In the genomic region with DNA sequence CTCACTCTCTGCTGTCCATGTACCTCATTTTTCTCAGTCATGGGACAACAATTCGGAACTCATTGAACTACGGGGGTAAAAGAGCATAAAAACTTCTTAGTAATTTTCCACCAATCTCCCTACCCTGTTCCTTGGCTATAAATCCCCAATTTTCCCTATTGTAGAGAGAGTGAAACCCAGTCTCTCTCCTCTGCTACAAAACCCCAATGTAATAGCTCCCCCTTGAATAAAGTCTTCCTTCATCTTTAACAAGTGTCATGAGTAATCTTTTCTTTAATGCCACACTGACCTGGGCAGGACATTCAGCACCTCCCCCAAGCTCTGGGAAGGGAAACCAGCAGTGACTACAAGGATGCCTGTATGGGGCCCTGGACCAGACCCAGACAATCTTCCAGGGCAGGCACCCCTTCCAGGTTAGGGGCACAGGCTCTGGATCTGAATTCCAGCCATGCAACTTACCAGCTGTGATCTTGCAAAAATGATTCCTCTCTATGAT, we compare ENCODE assay signal across 9 cellular contexts. TPM values are rescaled to one million over a fixed set of nuclear protein-coding genes. Genes with fewer than 3 reads are reported as not detected.
DNase-seq lines count a peak whose midpoint lies in the region; ATAC-seq, FAIRE-seq and TF ChIP-seq lines count a peak whose summit lies in the region.
"Had no signal": no experiment of that assay in that cellular context is flagged by ENCODE, and none has a peak within 500 bp of the region (broad histone marks: within the 10 kb centered on the region; RNA-seq: fewer than 3 reads in every experiment).

No MANE protein-coding gene starts in this region.

- H3K18ac ChIP-seq in IMR-90 (ENCODE audit: low read depth, low read length): peak overlapping the region; percentile 73

- no peak overlapping the region; the same call in 1 of the 2 replicates for H3K23ac ChIP-seq in IMR-90 (ENCODE audit: low read depth, low read length)

- H2AFZ ChIP-seq in IMR-90 (replicated peaks; ENCODE audit: low read length, poor library complexity) (peak overlapping the region; percentile 80), GM12878 (ENCODE audit: control insufficient read depth, low read depth, low read length) (peak overlapping the region; percentile 76)

- H3K4ac ChIP-seq in IMR-90 (ENCODE audit: low read depth, low read length): peak overlapping the region; percentile 58; the same call in 1 of the 2 replicates

- peaks cover 10% of the 10 kb centered on the region for H3K27me3 ChIP-seq in IMR-90 (ENCODE audit: control insufficient read depth, insufficient read depth, low read length)
- no peaks in the 10 kb centered on the region for H3K27me3 ChIP-seq in GM12878 (replicated peaks in 1 of 2; ENCODE audit: control insufficient read depth in 2 of 2, insufficient read depth in 2 of 2, low read length in 1 of 2)
- H3K27me3 ChIP-seq in mononuclear cell (ENCODE audit: insufficient read depth, low read length): no peaks in the 10 kb centered on the region

- H3K27me3 Mint-ChIP-seq in activated CD4-positive, alpha-beta T cell treated with anti-CD3 and anti-CD28 coated beads, Interleukin-2, amount 10 ng/mL, durations not matched to agents 24 days and 14 days: no peaks in the 10 kb centered on the region

- dilution Hi-C loops in IMR-90 (cut with HindIII; ENCODE audit: low sequenced_read_pairs, unreplicated experiment): no loop called here

- TF ChIP-seq EP300 in GM12878 (IDR thresholded peaks at IDR 0.05; ENCODE audit: borderline replicate concordance in 1 of 2, control insufficient read depth in 1 of 2, low read depth in 2 of 2, low read length in 2 of 2): no peak

- H3K27ac Mint-ChIP-seq in activated CD4-positive, alpha-beta T cell treated with anti-CD3 and anti-CD28 coated beads, Interleukin-2, amount 10 ng/mL, durations not matched to agents 24 days and 14 days: peak overlapping the region; percentile 98

- CTCF ChIA-PET in IMR-90 (lab: Yijun Ruan, JAX) (interaction anchor here (0.6 to 1.3 kb wide), 4 partner anchors 10 to 770 kb away, joined by 3 to 5 read pairs (median 4); a partner anchor contains a TSS), GM12878 (lab: Yijun Ruan, JAX) (interaction anchor here (0.6 to 9.5 kb wide), 9 partner anchors 10 to 1124 kb away, joined by 3 to 265 read pairs (median 4); a partner anchor contains a TSS)

- POLR2A ChIA-PET in IMR-90 (lab: Charles Lee; ENCODE audit: unreplicated experiment) (interaction anchor here (1.7 kb wide), 1 partner anchor 10 kb away, joined by 9 read pairs; a partner anchor contains a TSS), GM12878 (lab: Charles Lee) (interaction anchor here (0.6 to 7.3 kb wide), 8 partner anchors 11 to 1560 kb away, joined by 3 to 177 read pairs (median 4); a partner anchor contains a TSS)

- H3K4me3 ChIP-seq in IMR-90 (ENCODE audit: insufficient read depth, low read depth, low read length) (peak overlapping the region; percentile 28; the same call in 1 of the 2 replicates), GM12878 (peak overlapping the region; percentile 51), mononuclear cell (ENCODE audit: low read length) (peak overlapping the region; percentile 39)

- peaks cover 1% of the 10 kb centered on the region for H3K36me3 Mint-ChIP-seq in activated CD4-positive, alpha-beta T cell treated with anti-CD3 and anti-CD28 coated beads, Interleukin-2, amount 10 ng/mL, durations not matched to agents 24 days and 14 days (ENCODE audit: low read depth)

- FAIRE-seq in GM12878 (lab: Jason Lieb, UNC): no peak

- BruUV-seq in IMR-90 (replicated peaks; lab: Mats Ljungman, UMichigan) (no TSS peak), GM12878 (replicated peaks; lab: Mats Ljungman, UMichigan) (TSS peak; percentile 96)

- peaks cover 49% of the 10 kb centered on the region for H3K4me1 Mint-ChIP-seq in activated CD4-positive, alpha-beta T cell treated with anti-CD3 and anti-CD28 coated beads, Interleukin-2, amount 10 ng/mL, durations not matched to agents 24 days and 14 days

- intact Hi-C loops in activated CD4-positive, alpha-beta T cell treated with anti-CD3 and anti-CD28 coated beads, Interleukin-2, amount 10 ng/mL, durations not matched to agents 24 days and 14 days (cut with micrococcal nuclease): no loop called here
- intact Hi-C loops in IMR-90 (cut with micrococcal nuclease): no loop called here
- intact Hi-C loops in GM12878 (cut with micrococcal nuclease; ENCODE audit: unreplicated experiment): no loop called here

- H3K27ac ChIP-seq in IMR-90 (ENCODE audit: insufficient read depth, low read length): peak overlapping the region; percentile 47; the same call in 1 of the 2 replicates
- peak overlapping the region; percentile 88 for H3K27ac ChIP-seq in GM12878 (ENCODE audit: control insufficient read depth, insufficient read depth)

- in situ Hi-C loops in IMR-90 (cut with MboI; ENCODE audit: low sequenced_read_pairs): no loop called here
- in situ Hi-C loops in GM12878 (cut with MboI): loop anchor here (10.0 to 25.0 kb wide), 3 partner anchors 1354 to 1684 kb away; a partner anchor contains a TSS

- H2BK120ac ChIP-seq in IMR-90 (ENCODE audit: low read depth, low read length): peak overlapping the region; percentile 51

- peak overlapping the region; percentile 79 for H4K5ac ChIP-seq in IMR-90 (ENCODE audit: low read depth, low read length)

- H3K9me3 Mint-ChIP-seq in activated CD4-positive, alpha-beta T cell treated with anti-CD3 and anti-CD28 coated beads, Interleukin-2, amount 10 ng/mL, durations not matched to agents 24 days and 14 days: no peaks in the 10 kb centered on the region

- TF ChIP-seq RAD21 in IMR-90 (IDR thresholded peaks at IDR 0.05; ENCODE audit: low read length) (no peak), GM12878 (IDR thresholded peaks at IDR 0.05; ENCODE audit: insufficient read depth, low read depth, low read length) (no peak)

- H3K4me2 ChIP-seq in IMR-90 (ENCODE audit: low read depth, low read length) (peak overlapping the region; percentile 88), GM12878 (ENCODE audit: control insufficient read depth, insufficient read depth) (peak overlapping the region; percentile 90)

- peak overlapping the region; percentile 61 for H2BK5ac ChIP-seq in IMR-90 (ENCODE audit: low read depth, low read length, poor library complexity, severe bottlenecking)

- RAD21 ChIA-PET in GM12878 (lab: Charles Lee; ENCODE audit: unreplicated experiment): interaction anchor here (0.5 to 6.5 kb wide), 10 partner anchors 10 to 1115 kb away, joined by 3 to 105 read pairs (median 4); a partner anchor contains a TSS

- WGBS in IMR-90 (ENCODE audit: extremely low coverage in 2 of 2, insufficient read length in 1 of 2), 2 experiments: no CpG with 5 or more reads among the region's 2 CpGs
- WGBS in GM12878 (ENCODE audit: insufficient coverage, insufficient replicate concordance, low lambda C conversion rate, missing lambda C conversion rate): 32% methylated on average over 2 of the region's 2 CpGs

- no peak overlapping the region for H3K56ac ChIP-seq in IMR-90 (ENCODE audit: extremely low read depth, insufficient read depth, low read length)

- no peaks in the 10 kb centered on the region for H3K36me3 ChIP-seq in IMR-90 (ENCODE audit: control insufficient read depth, insufficient read depth, low read length)
- no peaks in the 10 kb centered on the region for H3K36me3 ChIP-seq in GM12878 (ENCODE audit: control insufficient read depth in 2 of 2, insufficient read depth in 2 of 2, low read length in 1 of 2)

- 0 out of 2 replicates have a peak overlapping the region, but pooled peaks have one; percentile 6 for H2AK5ac ChIP-seq in IMR-90 (ENCODE audit: low read depth, low read length)

- no peaks in the 10 kb centered on the region for H3K79me1 ChIP-seq in IMR-90 (ENCODE audit: low read depth in 1 of 2, low read length in 2 of 2)

- H3K4me1 ChIP-seq in IMR-90 (ENCODE audit: control insufficient read depth, insufficient read depth, low read length) (peaks cover 6% of the 10 kb centered on the region), GM12878 (ENCODE audit: control insufficient read depth, insufficient read depth, low read length) (peaks cover 7% of the 10 kb centered on the region), mononuclear cell (ENCODE audit: insufficient read depth, low read length) (peaks cover 52% of the 10 kb centered on the region)

- H3K9ac ChIP-seq in IMR-90 (ENCODE audit: low read depth, low read length): peak overlapping the region; percentile 38; the same call in 1 of the 2 replicates
- peak overlapping the region; percentile 73 for H3K9ac ChIP-seq in GM12878 (ENCODE audit: control insufficient read depth, insufficient read depth, low read length)

- TF ChIP-seq CTCF in IMR-90 (conservative IDR thresholded peaks at IDR 0.05; ENCODE audit: low read depth, low read length): no peak
- no peak for TF ChIP-seq CTCF in GM12878 (IDR thresholded peaks at IDR 0.05 in 2 of 3, conservative IDR thresholded peaks at IDR 0.05 in 1 of 3; ENCODE audit: control insufficient read depth in 2 of 3, extremely low read depth in 1 of 3, insufficient read depth in 1 of 3, low read depth in 3 of 3, low read length in 3 of 3)

- H4K8ac ChIP-seq in IMR-90 (ENCODE audit: low read depth in 2 of 2, low read length in 2 of 2): peak overlapping the region in 1 of 2 experiments; percentile 74; a peak in 3 of 4 replicates

- ATAC-seq in IMR-90 (ENCODE audit: low read depth) (peak; percentile 53), GM12878 (peak; percentile 54), GM18873 (IDR thresholded peaks at IDR 0.05; ENCODE audit: low FRiP score, unreplicated experiment) (no peak)

- peak overlapping the region; percentile 47; the same call in 1 of the 3 replicates for H2BK15ac ChIP-seq in IMR-90 (ENCODE audit: low read depth, low read length)

- no peak for DNase-seq in activated CD4-positive, alpha-beta T cell treated with anti-CD3 and anti-CD28 coated beads, Interleukin-2, amount 10 ng/mL, durations not matched to agents 24 days and 14 days
- DNase-seq in activated CD4-positive, alpha-beta T cell treated with anti-CD3 and anti-CD28 coated beads for 4 hours: no peak
- DNase-seq in IMR-90 (peak; percentile 9), GM12878 (ENCODE audit: low read depth, low spot score) (peak; percentile 45), NCI-H748 treated with DMSO at 0.1 percent for 48 hours (lab: John Stamatoyannopoulos, UW) (no peak)
- DNase-seq in stimulated activated naive CD4-positive, alpha-beta T cell treated with Interleukin-2 at 50 U/mL for 16 hours (lab: John Stamatoyannopoulos, UW): no peak

- no peaks in the 10 kb centered on the region for H4K20me1 ChIP-seq in IMR-90 (ENCODE audit: insufficient read depth, low read length)
- H4K20me1 ChIP-seq in GM12878 (ENCODE audit: control insufficient read depth, insufficient read depth): no peaks in the 10 kb centered on the region

- peak overlapping the region; percentile 59; the same call in 1 of the 2 replicates for H2BK20ac ChIP-seq in IMR-90 (ENCODE audit: low read depth, low read length)

- peak overlapping the region; percentile 73; the same call in 1 of the 2 replicates for H3K14ac ChIP-seq in IMR-90 (replicated peaks; ENCODE audit: low read depth, low read length)

- no peaks in the 10 kb centered on the region for H3K9me1 ChIP-seq in IMR-90 (ENCODE audit: insufficient read depth, low read length)

- no peaks in the 10 kb centered on the region for H3K9me3 ChIP-seq in IMR-90 (ENCODE audit: control insufficient read depth, insufficient read depth, low read length)
- no peaks in the 10 kb centered on the region; the same call in 2 of the 3 replicates for H3K9me3 ChIP-seq in GM12878 (replicated peaks; ENCODE audit: control insufficient read depth, insufficient read depth, low read length)
- no peaks in the 10 kb centered on the region for H3K9me3 ChIP-seq in mononuclear cell (ENCODE audit: low read depth, low read length)

- H4K91ac ChIP-seq in IMR-90 (ENCODE audit: insufficient read depth, low read depth, low read length): peak overlapping the region; percentile 10; the same call in 1 of the 2 replicates

- no peak overlapping the region for H2AK9ac ChIP-seq in IMR-90 (replicated peaks; ENCODE audit: low read depth, low read length, poor library complexity)

- peak overlapping the region; percentile 86 for H3K4me3 Mint-ChIP-seq in activated CD4-positive, alpha-beta T cell treated with anti-CD3 and anti-CD28 coated beads, Interleukin-2, amount 10 ng/mL, durations not matched to agents 24 days and 14 days

- SMC1A ChIA-PET in GM12878 (lab: Charles Lee; ENCODE audit: uncharacterized antibody, unreplicated experiment): interaction anchor here (0.7 to 7.5 kb wide), 6 partner anchors 11 to 1075 kb away, joined by 3 to 122 read pairs (median 30); a partner anchor contains a TSS

- H3K79me2 ChIP-seq in GM12878 (ENCODE audit: control insufficient read depth, insufficient read depth, low read length): no peaks in the 10 kb centered on the region

- TF ChIP-seq POLR2A in IMR-90 (IDR thresholded peaks at IDR 0.05; ENCODE audit: low read depth, low read length) (no peak), GM12878 (IDR thresholded peaks at IDR 0.05; ENCODE audit: low read depth, low read length) (peak; percentile 87)

RNA-seq across cellular contexts. Expression of a gene that starts 10.2 kb away (rescaled TPM):
- total RNA-seq in activated CD4-positive, alpha-beta T cell treated with anti-CD3 and anti-CD28 coated beads, Interleukin-2, amount 10 ng/mL, durations not matched to agents 24 days and 14 days: 837 and 858 TPM in 2 replicates
- total RNA-seq in IMR-90 (2012; rRNA removed) (89.4 and 102 TPM in 2 replicates), GM12878 (2014; rRNA removed) (51.0 and 52.6 TPM in 2 replicates), GM12878 (2014; rRNA removed; fragmentation: Illumina TruSeq; extraction: Trizol) (39.4 and 46.7 TPM in 2 replicates), GM12878 (2021) (594 and 609 TPM in 2 replicates), mononuclear cell (719 TPM)
- polyA plus RNA-seq in IMR-90 (2012; rRNA removed) (381 and 388 TPM in 2 replicates), GM12878 (2011; rRNA removed) (367 TPM in 2 replicates), GM12878 (2014; fragmentation: Illumina TruSeq; extraction: Trizol) (325 and 382 TPM in 2 replicates), GM12878 (2014; fragmentation: Nextera tagmentation; extraction: Ambion mirVana) (100 to 1,000 TPM; 670 to 687 TPM), GM12878 (2014; rRNA removed) (144 and 168 TPM in 2 replicates), GM12878 (2016; fragmentation: Nextera tagmentation; extraction: Ambion mirVana) (100 to 1,000 TPM; 776 to 815 TPM)
- 195 and 266 TPM in 2 replicates for polyA plus RNA-seq in IMR-90 (2012; cell fraction: cytosol; rRNA removed)
- 262 and 802 TPM in 2 replicates for polyA plus RNA-seq in IMR-90 (2012; cell fraction: nucleus; rRNA removed; ENCODE audit: low replicate concordance)
- total RNA-seq in GM12878 (2013; cell fraction: nucleolus; rRNA removed): 163 and 168 TPM in 2 replicates
- polyA plus RNA-seq in GM12878 (2011; ENCODE audit: low read depth): 318 TPM
- 104 and 156 TPM in 2 replicates for polyA plus RNA-seq in GM12878 (2011; cell fraction: cytosol; rRNA removed)
- 149 and 225 TPM in 2 replicates for polyA plus RNA-seq in GM12878 (2011; cell fraction: nucleus; rRNA removed)
- polyA plus RNA-seq in GM12878 (2012): 834 and 1,158 TPM in 2 replicates
- polyA minus RNA-seq in GM12878 (2011; rRNA and poly(A)+ RNA removed): 85.1 and 108 TPM in 2 replicates
- 86.3 and 100 TPM in 2 replicates for polyA minus RNA-seq in GM12878 (2011; cell fraction: cytosol; rRNA and poly(A)+ RNA removed)
- polyA minus RNA-seq in GM12878 (2011; cell fraction: nucleus; rRNA and poly(A)+ RNA removed): 136 and 167 TPM in 2 replicates

RNA-seq across cellular contexts. Expression of a gene that starts 33.7 kb away (rescaled TPM):
- total RNA-seq in activated CD4-positive, alpha-beta T cell treated with anti-CD3 and anti-CD28 coated beads, Interleukin-2, amount 10 ng/mL, durations not matched to agents 24 days and 14 days: not detected in 2 replicates
- total RNA-seq in IMR-90 (2012; rRNA removed) (not detected in 2 replicates), GM12878 (2014; rRNA removed) (not detected in 2 replicates), GM12878 (2014; rRNA removed; fragmentation: Illumina TruSeq; extraction: Trizol) (not detected in 2 replicates), GM12878 (2021) (not detected in 2 replicates), mononuclear cell (not detected)
- polyA plus RNA-seq in IMR-90 (2012; rRNA removed) (not detected in 2 replicates), GM12878 (2011; rRNA removed) (not detected in 2 replicates), GM12878 (2014; fragmentation: Illumina TruSeq; extraction: Trizol) (not detected in 2 replicates), GM12878 (2014; fragmentation: Nextera tagmentation; extraction: Ambion mirVana) (not detected), GM12878 (2014; rRNA removed) (not detected in 2 replicates), GM12878 (2016; fragmentation: Nextera tagmentation; extraction: Ambion mirVana) (not detected)
- not detected in 2 replicates for polyA plus RNA-seq in IMR-90 (2012; cell fraction: cytosol; rRNA removed)
- polyA plus RNA-seq in IMR-90 (2012; cell fraction: nucleus; rRNA removed; ENCODE audit: low replicate concordance): not detected in 2 replicates
- not detected in 2 replicates for total RNA-seq in GM12878 (2013; cell fraction: nucleolus; rRNA removed)
- not detected for polyA plus RNA-seq in GM12878 (2011; ENCODE audit: low read depth)
- not detected in 2 replicates for polyA plus RNA-seq in GM12878 (2011; cell fraction: cytosol; rRNA removed)
- not detected in 2 replicates for polyA plus RNA-seq in GM12878 (2011; cell fraction: nucleus; rRNA removed)
- not detected in 2 replicates for polyA plus RNA-seq in GM12878 (2012)
- not detected in 2 replicates for polyA minus RNA-seq in GM12878 (2011; rRNA and poly(A)+ RNA removed)
- polyA minus RNA-seq in GM12878 (2011; cell fraction: cytosol; rRNA and poly(A)+ RNA removed): not detected in 2 replicates
- not detected in 2 replicates for polyA minus RNA-seq in GM12878 (2011; cell fraction: nucleus; rRNA and poly(A)+ RNA removed)
- total RNA-seq: dermis microvascular lymphatic vessel endothelial cell had no signal

RNA-seq across cellular contexts. Expression of a gene that starts 54.1 kb away (rescaled TPM):
- total RNA-seq in activated CD4-positive, alpha-beta T cell treated with anti-CD3 and anti-CD28 coated beads, Interleukin-2, amount 10 ng/mL, durations not matched to agents 24 days and 14 days: not detected in 2 replicates
- 2.5 TPM in 2 replicates for total RNA-seq in IMR-90 (2012; rRNA removed)
- 4.6 and 5.3 TPM in 2 replicates for polyA plus RNA-seq in IMR-90 (2012; rRNA removed)
- polyA plus RNA-seq in IMR-90 (2012; cell fraction: cytosol; rRNA removed): 5.6 and 6.7 TPM in 2 replicates
- 1.6 and 2.2 TPM in 2 replicates for polyA plus RNA-seq in IMR-90 (2012; cell fraction: nucleus; rRNA removed; ENCODE audit: low replicate concordance)
- total RNA-seq in GM12878 (2013; cell fraction: nucleolus; rRNA removed): 0.98 TPM in 1 of 2 replicates, not detected in the other
- total RNA-seq in GM12878 (2014; rRNA removed): 1.4 and 3.7 TPM in 2 replicates
- 2.4 and 2.7 TPM in 2 replicates for total RNA-seq in GM12878 (2014; rRNA removed; fragmentation: Illumina TruSeq; extraction: Trizol)
- total RNA-seq in GM12878 (2021): 2.4 and 2.7 TPM in 2 replicates
- polyA plus RNA-seq in GM12878 (2011; ENCODE audit: low read depth): 1.4 TPM
- polyA plus RNA-seq in GM12878 (2011; rRNA removed): 13.5 and 30.0 TPM in 2 replicates
- polyA plus RNA-seq in GM12878 (2011; cell fraction: cytosol; rRNA removed): 36.6 and 56.3 TPM in 2 replicates
- 28.1 and 30.4 TPM in 2 replicates for polyA plus RNA-seq in GM12878 (2011; cell fraction: nucleus; rRNA removed)
- 2.2 and 2.3 TPM in 2 replicates for polyA plus RNA-seq in GM12878 (2012)
- polyA plus RNA-seq in GM12878 (2014; fragmentation: Illumina TruSeq; extraction: Trizol): 1.9 TPM in 1 of 2 replicates, not detected in the other
- 1 to 10 TPM in 1 of 2 experiments, under 1 TPM in 1; 0.47 to 1.4 TPM for polyA plus RNA-seq in GM12878 (2014; fragmentation: Nextera tagmentation; extraction: Ambion mirVana)
- 4.0 and 6.3 TPM in 2 replicates for polyA plus RNA-seq in GM12878 (2014; rRNA removed)
- polyA plus RNA-seq in GM12878 (2016; fragmentation: Nextera tagmentation; extraction: Ambion mirVana): 1 to 10 TPM; 4.2 to 5.5 TPM
- 12.3 and 14.0 TPM in 2 replicates for polyA minus RNA-seq in GM12878 (2011; rRNA and poly(A)+ RNA removed)
- polyA minus RNA-seq in GM12878 (2011; cell fraction: cytosol; rRNA and poly(A)+ RNA removed): 32.6 and 47.8 TPM in 2 replicates
- 3.9 and 9.0 TPM in 2 replicates for polyA minus RNA-seq in GM12878 (2011; cell fraction: nucleus; rRNA and poly(A)+ RNA removed)
- 0.42 TPM for total RNA-seq in mononuclear cell

RNA-seq across cellular contexts. Expression of a gene that starts 56.0 kb away (rescaled TPM):
- total RNA-seq in activated CD4-positive, alpha-beta T cell treated with anti-CD3 and anti-CD28 coated beads, Interleukin-2, amount 10 ng/mL, durations not matched to agents 24 days and 14 days: 0.02 and 0.05 TPM in 2 replicates
- total RNA-seq in IMR-90 (2012; rRNA removed) (under 0.01 TPM in 1 of 2 replicates, not detected in the other), GM12878 (2014; rRNA removed) (not detected in 2 replicates), GM12878 (2014; rRNA removed; fragmentation: Illumina TruSeq; extraction: Trizol) (not detected in 2 replicates), GM12878 (2021) (not detected in 2 replicates), mononuclear cell (not detected)
- polyA plus RNA-seq in IMR-90 (2012; rRNA removed) (0.09 and 0.11 TPM in 2 replicates), GM12878 (2011; rRNA removed) (not detected in 2 replicates), GM12878 (2014; fragmentation: Illumina TruSeq; extraction: Trizol) (not detected in 2 replicates), GM12878 (2014; fragmentation: Nextera tagmentation; extraction: Ambion mirVana) (not detected), GM12878 (2014; rRNA removed) (not detected in 2 replicates), GM12878 (2016; fragmentation: Nextera tagmentation; extraction: Ambion mirVana) (not detected)
- polyA plus RNA-seq in IMR-90 (2012; cell fraction: cytosol; rRNA removed): 0.02 and 0.03 TPM in 2 replicates
- polyA plus RNA-seq in IMR-90 (2012; cell fraction: nucleus; rRNA removed; ENCODE audit: low replicate concordance): 1.1 and 1.3 TPM in 2 replicates
- total RNA-seq in GM12878 (2013; cell fraction: nucleolus; rRNA removed): not detected in 2 replicates
- polyA plus RNA-seq in GM12878 (2011; ENCODE audit: low read depth): not detected
- not detected in 2 replicates for polyA plus RNA-seq in GM12878 (2011; cell fraction: cytosol; rRNA removed)
- polyA plus RNA-seq in GM12878 (2011; cell fraction: nucleus; rRNA removed): 0.03 and 0.04 TPM in 2 replicates
- 0.11 TPM in 1 of 2 replicates, not detected in the other for polyA plus RNA-seq in GM12878 (2012)
- 0.07 TPM in 1 of 2 replicates, not detected in the other for polyA minus RNA-seq in GM12878 (2011; rRNA and poly(A)+ RNA removed)
- polyA minus RNA-seq in GM12878 (2011; cell fraction: cytosol; rRNA and poly(A)+ RNA removed): not detected in 2 replicates
- not detected in 2 replicates for polyA minus RNA-seq in GM12878 (2011; cell fraction: nucleus; rRNA and poly(A)+ RNA removed)

Comparison
In these comparisons a context has a peak if more than half of its experiments do, and no peak if none do; other contexts are left out.
1. DNase-seq: peak in IMR-90 (single experiment) and GM12878 (single experiment); none in activated CD4-positive, alpha-beta T cell treated with anti-CD3 and anti-CD28 coated beads, Interleukin-2, amount 10 ng/mL, durations not matched to agents 24 days and 14 days (single experiment), activated CD4-positive, alpha-beta T cell treated with anti-CD3 and anti-CD28 coated beads for 4 hours (0 of 2), NCI-H748 treated with DMSO at 0.1 percent for 48 hours (single experiment) and stimulated activated naive CD4-positive, alpha-beta T cell treated with Interleukin-2 at 50 U/mL for 16 hours (single experiment).
2. Peak in every context shown above with its lines, with median percentiles within 50 percentile points of each other: H3K4me3 ChIP-seq.